ENCODE assay signal across 17 cellular contexts in genomic region chr17:47864791-47865216, GRCh38. TPM values are rescaled to one million over a fixed set of nuclear protein-coding genes. Genes with fewer than 3 reads are reported as not detected.
DNase-seq lines count a peak whose midpoint lies in the region; ATAC-seq and TF ChIP-seq lines count a peak whose summit lies in the region.
"Had no signal": no experiment of that assay in that cellular context is flagged by ENCODE, and none has a peak within 500 bp of the region (broad histone marks: within the 10 kb centered on the region; RNA-seq: fewer than 3 reads in every experiment).

No MANE protein-coding gene starts in this region.

- intact Hi-C loops in gastrocnemius medialis (cut with DNase I; ENCODE audit: low total_unique reads) (no loop called here), posterior cingulate gyrus (cut with DNase I) (no loop called here)

- no peaks in the 10 kb centered on the region for H3K4me1 ChIP-seq in gastrocnemius medialis
- H3K4me1 ChIP-seq: psoas muscle had no signal

- H3K9me3 Mint-ChIP-seq in activated T-cell treated with anti-CD3 and anti-CD28 coated beads, Interleukin-2, amount 50 U/mL, for 4 hours: no peaks in the 10 kb centered on the region
- no peaks in the 10 kb centered on the region for H3K9me3 Mint-ChIP-seq in activated T-helper 17 cell treated with anti-CD3 and anti-CD28 coated beads, Interleukin-2, amount 50 U/mL, for 72 hours
- no peaks in the 10 kb centered on the region for H3K9me3 Mint-ChIP-seq in nephron progenitor cell
- H3K9me3 Mint-ChIP-seq: activated CD8-positive, alpha-beta T cell treated with anti-CD3 and anti-CD28 coated beads for 36 hours; stimulated activated naive CD8-positive, alpha-beta T cell treated with anti-CD3 and anti-CD28 coated beads, Interleukin-15, Interleukin-2, amounts not matched to agents 100 ng/mL and 50 ng/mL, for 24 hours had no signal

- TF ChIP-seq CTCF in nephron progenitor cell (IDR thresholded peaks at IDR 0.05) (no peak), gastrocnemius medialis (IDR thresholded peaks at IDR 0.05 in 4 of 5, conservative IDR thresholded peaks at IDR 0.05 in 1 of 5) (no peak)

- no peak for TF ChIP-seq POLR2A in gastrocnemius medialis (IDR thresholded peaks at IDR 0.05)

- H3K36me3 ChIP-seq in MG63: no peaks in the 10 kb centered on the region
- H3K36me3 ChIP-seq in gastrocnemius medialis: no peaks in the 10 kb centered on the region

- peaks cover 11% of the 10 kb centered on the region for H3K4me1 Mint-ChIP-seq in activated T-cell treated with anti-CD3 and anti-CD28 coated beads, Interleukin-2, amount 50 U/mL, for 4 hours (ENCODE audit: low read depth)
- peaks cover 11% of the 10 kb centered on the region for H3K4me1 Mint-ChIP-seq in activated T-helper 17 cell treated with anti-CD3 and anti-CD28 coated beads, Interleukin-2, amount 50 U/mL, for 72 hours
- H3K4me1 Mint-ChIP-seq in nephron progenitor cell: peaks cover 80% of the 10 kb centered on the region
- H3K4me1 Mint-ChIP-seq: B cell had no signal

- H3K27me3 ChIP-seq in MG63 (no peaks in the 10 kb centered on the region), gastrocnemius medialis (peaks cover 24 to 43% (median 28%) of the 10 kb centered on the region in 3 donors)

- H3K4me3 ChIP-seq in MG63 (no peak overlapping the region), gastrocnemius medialis (no peak overlapping the region)
- H3K4me3 ChIP-seq: coronary artery, psoas muscle had no signal

- H3K27ac ChIP-seq in gastrocnemius medialis: no peak overlapping the region
- H3K27ac ChIP-seq: coronary artery, psoas muscle had no signal

- in situ Hi-C loops in gastrocnemius medialis (cut with MboI; ENCODE audit: low sequenced_read_pairs in 4 of 4): no loop called here

- ATAC-seq in activated T-cell treated with anti-CD3 and anti-CD28 coated beads, Interleukin-2, amount 50 U/mL, for 4 hours: peak; percentile 73 to 86
- ATAC-seq in activated T-helper 17 cell treated with anti-CD3 and anti-CD28 coated beads, Interleukin-2, amount 50 U/mL, for 72 hours (replicated peaks): peak; percentile 81
- no peak for ATAC-seq in gastrocnemius medialis
- ATAC-seq in GM19463 (IDR thresholded peaks at IDR 0.05; ENCODE audit: unreplicated experiment): no peak
- ATAC-seq: activated CD8-positive, alpha-beta T cell treated with anti-CD3 and anti-CD28 coated beads for 36 hours; psoas muscle had no signal

- no peaks in the 10 kb centered on the region for H3K36me3 Mint-ChIP-seq in activated T-cell treated with anti-CD3 and anti-CD28 coated beads, Interleukin-2, amount 50 U/mL, for 4 hours (ENCODE audit: insufficient read depth)
- no peaks in the 10 kb centered on the region for H3K36me3 Mint-ChIP-seq in activated T-helper 17 cell treated with anti-CD3 and anti-CD28 coated beads, Interleukin-2, amount 50 U/mL, for 72 hours (ENCODE audit: low read depth)
- H3K36me3 Mint-ChIP-seq in nephron progenitor cell (ENCODE audit: low read depth): no peaks in the 10 kb centered on the region

- H3K4me3 Mint-ChIP-seq in activated T-cell treated with anti-CD3 and anti-CD28 coated beads, Interleukin-2, amount 50 U/mL, for 4 hours: no peak overlapping the region
- no peak overlapping the region for H3K4me3 Mint-ChIP-seq in activated T-helper 17 cell treated with anti-CD3 and anti-CD28 coated beads, Interleukin-2, amount 50 U/mL, for 72 hours
- H3K4me3 Mint-ChIP-seq in nephron progenitor cell: peak overlapping the region; percentile 18
- H3K4me3 Mint-ChIP-seq: activated CD8-positive, alpha-beta T cell treated with anti-CD3 and anti-CD28 coated beads for 36 hours; B cell; stimulated activated naive CD8-positive, alpha-beta T cell treated with anti-CD3 and anti-CD28 coated beads, Interleukin-15, Interleukin-2, amounts not matched to agents 100 ng/mL and 50 ng/mL, for 24 hours had no signal

- peaks cover 13% of the 10 kb centered on the region for H3K27me3 Mint-ChIP-seq in activated T-cell treated with anti-CD3 and anti-CD28 coated beads, Interleukin-2, amount 50 U/mL, for 4 hours (ENCODE audit: low read depth)
- peaks cover 10% of the 10 kb centered on the region for H3K27me3 Mint-ChIP-seq in activated T-helper 17 cell treated with anti-CD3 and anti-CD28 coated beads, Interleukin-2, amount 50 U/mL, for 72 hours
- H3K27me3 Mint-ChIP-seq in nephron progenitor cell (ENCODE audit: low read depth, poor library complexity): peaks cover 12% of the 10 kb centered on the region

- H3K27ac Mint-ChIP-seq in activated T-helper 17 cell treated with anti-CD3 and anti-CD28 coated beads, Interleukin-2, amount 50 U/mL, for 72 hours: no peak overlapping the region
- peak overlapping the region; percentile 74 for H3K27ac Mint-ChIP-seq in nephron progenitor cell
- H3K27ac Mint-ChIP-seq: activated CD8-positive, alpha-beta T cell treated with anti-CD3 and anti-CD28 coated beads for 36 hours; B cell; stimulated activated naive CD8-positive, alpha-beta T cell treated with anti-CD3 and anti-CD28 coated beads, Interleukin-15, Interleukin-2, amounts not matched to agents 100 ng/mL and 50 ng/mL, for 24 hours had no signal

- DNase-seq in activated T-cell treated with anti-CD3 and anti-CD28 coated beads, Interleukin-2, amount 50 U/mL, for 4 hours: no peak
- no peak for DNase-seq in activated T-cell treated with anti-CD3 and anti-CD28 coated beads, Interleukin-2, amount 50 U/mL, for 1 hour
- DNase-seq in MG63 (peak; percentile 23), nephron progenitor cell (no peak), gastrocnemius medialis (no peak), posterior cingulate gyrus (no peak)
- DNase-seq: activated CD8-positive, alpha-beta T cell treated with anti-CD3 and anti-CD28 coated beads for 36 hours; NCI-H1092; NCI-H82; psoas muscle; stimulated activated CD4-positive, alpha-beta T cell treated with anti-CD3 and anti-CD28 coated beads, Interleukin-4, amount 100 ng/mL, for 1 hour had no signal

- H3K9me3 ChIP-seq in MG63: peaks cover 3% of the 10 kb centered on the region
- no peaks in the 10 kb centered on the region for H3K9me3 ChIP-seq in gastrocnemius medialis
- H3K9me3 ChIP-seq: psoas muscle had no signal

RNA-seq across cellular contexts. Expression of gene SP6, which starts 13.8 kb away (rescaled TPM):
- total RNA-seq in activated T-cell treated with anti-CD3 and anti-CD28 coated beads, Interleukin-2, amount 50 U/mL, for 4 hours: under 1 TPM; 0.05 to 0.08 (median 0.05) TPM
- total RNA-seq in MG63 (2014; rRNA removed; shearing (Covaris generic); ENCODE audit: low replicate concordance): not detected in 2 replicates
- total RNA-seq in activated T-helper 17 cell treated with anti-CD3 and anti-CD28 coated beads, Interleukin-2, amount 50 U/mL, for 72 hours: under 1 TPM in 1 of 2 donors, not detected in 1; 0.21 TPM
- under 1 TPM in 1 of 4 donors, not detected in 3; 0.16 TPM for total RNA-seq in gastrocnemius medialis
- total RNA-seq: B cell had no signal

RNA-seq across cellular contexts. Expression of gene SCRN2, which starts 23.7 kb away (rescaled TPM):
- total RNA-seq in activated T-cell treated with anti-CD3 and anti-CD28 coated beads, Interleukin-2, amount 50 U/mL, for 4 hours: 10 to 100 TPM; 13.9 to 15.6 (median 14.5) TPM
- total RNA-seq in MG63 (2014; rRNA removed; shearing (Covaris generic); ENCODE audit: low replicate concordance): 41.8 and 45.0 TPM in 2 replicates
- total RNA-seq in activated T-helper 17 cell treated with anti-CD3 and anti-CD28 coated beads, Interleukin-2, amount 50 U/mL, for 72 hours: 10 to 100 TPM; 21.2 to 21.8 TPM
- total RNA-seq in gastrocnemius medialis: 10 to 100 TPM; 11.0 to 22.3 (median 16.8) TPM

RNA-seq across cellular contexts. Expression of gene SP2, which starts 31.2 kb away (rescaled TPM):
- 10 to 100 TPM; 20.9 to 25.6 (median 23.1) TPM for total RNA-seq in activated T-cell treated with anti-CD3 and anti-CD28 coated beads, Interleukin-2, amount 50 U/mL, for 4 hours
- total RNA-seq in MG63 (2014; rRNA removed; shearing (Covaris generic); ENCODE audit: low replicate concordance): 0.81 and 2.3 TPM in 2 replicates
- total RNA-seq in activated T-helper 17 cell treated with anti-CD3 and anti-CD28 coated beads, Interleukin-2, amount 50 U/mL, for 72 hours: 10 to 100 TPM; 23.7 to 24.2 TPM
- total RNA-seq in gastrocnemius medialis: 10 to 100 TPM in 1 of 4 donors, 1 to 10 TPM in 3; 5.5 to 28.6 (median 7.0) TPM

RNA-seq across cellular contexts. Expression of gene LRRC46, which starts 33.3 kb away (rescaled TPM):
- total RNA-seq in activated T-cell treated with anti-CD3 and anti-CD28 coated beads, Interleukin-2, amount 50 U/mL, for 4 hours: under 1 TPM; 0.27 to 0.63 (median 0.29) TPM
- total RNA-seq in MG63 (2014; rRNA removed; shearing (Covaris generic); ENCODE audit: low replicate concordance): not detected in 2 replicates
- total RNA-seq in activated T-helper 17 cell treated with anti-CD3 and anti-CD28 coated beads, Interleukin-2, amount 50 U/mL, for 72 hours: under 1 TPM; 0.58 to 0.61 TPM
- total RNA-seq in gastrocnemius medialis: under 1 TPM in 1 of 4 donors, not detected in 3; 0.20 TPM
- total RNA-seq: Daoy had no signal

RNA-seq across cellular contexts. Expression of gene MRPL10, which starts 33.5 kb away (rescaled TPM):
- 10 to 100 TPM; 56.6 to 62.1 (median 58.6) TPM for total RNA-seq in activated T-cell treated with anti-CD3 and anti-CD28 coated beads, Interleukin-2, amount 50 U/mL, for 4 hours
- 62.6 and 63.0 TPM in 2 replicates for total RNA-seq in MG63 (2014; rRNA removed; shearing (Covaris generic); ENCODE audit: low replicate concordance)
- 10 to 100 TPM; 58.0 to 58.8 TPM for total RNA-seq in activated T-helper 17 cell treated with anti-CD3 and anti-CD28 coated beads, Interleukin-2, amount 50 U/mL, for 72 hours
- 10 to 100 TPM; 38.6 to 76.5 (median 49.6) TPM for total RNA-seq in gastrocnemius medialis

Comparison
In these comparisons a context has a peak if more than half of its experiments do, and no peak if none do; other contexts are left out.
1. ATAC-seq: peak in activated T-cell treated with anti-CD3 and anti-CD28 coated beads, Interleukin-2, amount 50 U/mL, for 4 hours (2 of 2) and activated T-helper 17 cell treated with anti-CD3 and anti-CD28 coated beads, Interleukin-2, amount 50 U/mL, for 72 hours (single experiment); none in gastrocnemius medialis (0 of 2) and GM19463 (single experiment).